Comparison of ENCODE assay signal across 1 cellular context in genomic region chr2:195608768-195609454, GRCh38.
TF ChIP-seq lines count a peak whose summit lies in the region.

No MANE protein-coding gene starts in this region.

TF ChIP-seq in WTC11, 78 proteins besides CTCF, POLR2A, EP300 and RAD21:
- no peak for TF ChIP-seq SMAD3 (CRISPR knock-in tag; IDR thresholded peaks at IDR 0.05; ENCODE audit: borderline replicate concordance)
- no peak for TF ChIP-seq HMGXB4 (CRISPR knock-in tag; IDR thresholded peaks at IDR 0.05)
- TF ChIP-seq ZNF281 (CRISPR knock-in tag; IDR thresholded peaks at IDR 0.05) = no peak
- no peak for TF ChIP-seq ZNF396 (CRISPR knock-in tag; IDR thresholded peaks at IDR 0.05; ENCODE audit: borderline replicate concordance)
- no peak for TF ChIP-seq ZSCAN18 (CRISPR knock-in tag; IDR thresholded peaks at IDR 0.05)
- no peak for TF ChIP-seq ATF2 (CRISPR knock-in tag; IDR thresholded peaks at IDR 0.05; ENCODE audit: borderline replicate concordance, low read depth)
- TF ChIP-seq PREB (CRISPR knock-in tag; IDR thresholded peaks at IDR 0.05; ENCODE audit: borderline replicate concordance) = no peak
- TF ChIP-seq ATF6 (CRISPR knock-in tag; IDR thresholded peaks at IDR 0.05) = no peak
- TF ChIP-seq, protein P1, sequence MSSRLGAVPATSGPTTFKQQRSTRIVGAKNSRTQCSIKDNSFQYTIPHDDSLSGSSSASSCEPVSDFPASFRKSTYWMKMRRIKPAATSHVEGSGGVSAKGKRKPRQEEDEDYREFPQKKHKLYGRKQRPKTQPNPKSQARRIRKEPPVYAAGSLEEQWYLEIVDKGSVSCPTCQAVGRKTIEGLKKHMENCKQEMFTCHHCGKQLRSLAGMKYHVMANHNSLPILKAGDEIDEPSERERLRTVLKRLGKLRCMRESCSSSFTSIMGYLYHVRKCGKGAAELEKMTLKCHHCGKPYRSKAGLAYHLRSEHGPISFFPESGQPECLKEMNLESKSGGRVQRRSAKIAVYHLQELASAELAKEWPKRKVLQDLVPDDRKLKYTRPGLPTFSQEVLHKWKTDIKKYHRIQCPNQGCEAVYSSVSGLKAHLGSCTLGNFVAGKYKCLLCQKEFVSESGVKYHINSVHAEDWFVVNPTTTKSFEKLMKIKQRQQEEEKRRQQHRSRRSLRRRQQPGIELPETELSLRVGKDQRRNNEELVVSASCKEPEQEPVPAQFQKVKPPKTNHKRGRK (CRISPR knock-in tag; IDR thresholded peaks at IDR 0.05; ENCODE audit: borderline replicate concordance) = no peak
- TF ChIP-seq, protein P2, sequence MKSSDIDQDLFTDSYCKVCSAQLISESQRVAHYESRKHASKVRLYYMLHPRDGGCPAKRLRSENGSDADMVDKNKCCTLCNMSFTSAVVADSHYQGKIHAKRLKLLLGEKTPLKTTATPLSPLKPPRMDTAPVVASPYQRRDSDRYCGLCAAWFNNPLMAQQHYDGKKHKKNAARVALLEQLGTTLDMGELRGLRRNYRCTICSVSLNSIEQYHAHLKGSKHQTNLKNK (CRISPR knock-in tag; IDR thresholded peaks at IDR 0.05) = no peak
- TF ChIP-seq ZNF423 (CRISPR knock-in tag; IDR thresholded peaks at IDR 0.05) = no peak
- no peak for TF ChIP-seq NR3C1 (CRISPR knock-in tag; conservative IDR thresholded peaks at IDR 0.05; ENCODE audit: low read depth)
- no peak for TF ChIP-seq ZNF416 (CRISPR knock-in tag; IDR thresholded peaks at IDR 0.05)
- no peak for TF ChIP-seq E2F1 (CRISPR knock-in tag; IDR thresholded peaks at IDR 0.05)
- TF ChIP-seq ZNF532 (CRISPR knock-in tag; IDR thresholded peaks at IDR 0.05; ENCODE audit: borderline replicate concordance) = no peak
- no peak for TF ChIP-seq GRHL2 (CRISPR knock-in tag; IDR thresholded peaks at IDR 0.05; ENCODE audit: insufficient replicate concordance, severe bottlenecking)
- TF ChIP-seq TEAD4 (CRISPR knock-in tag; IDR thresholded peaks at IDR 0.05) = no peak
- no peak for TF ChIP-seq SMAD4 (CRISPR knock-in tag; IDR thresholded peaks at IDR 0.05)
TF ChIP-seq in WTC11: peak in this region for 0.
